8 cellular contexts compared by ENCODE assay signal in the genomic region with DNA sequence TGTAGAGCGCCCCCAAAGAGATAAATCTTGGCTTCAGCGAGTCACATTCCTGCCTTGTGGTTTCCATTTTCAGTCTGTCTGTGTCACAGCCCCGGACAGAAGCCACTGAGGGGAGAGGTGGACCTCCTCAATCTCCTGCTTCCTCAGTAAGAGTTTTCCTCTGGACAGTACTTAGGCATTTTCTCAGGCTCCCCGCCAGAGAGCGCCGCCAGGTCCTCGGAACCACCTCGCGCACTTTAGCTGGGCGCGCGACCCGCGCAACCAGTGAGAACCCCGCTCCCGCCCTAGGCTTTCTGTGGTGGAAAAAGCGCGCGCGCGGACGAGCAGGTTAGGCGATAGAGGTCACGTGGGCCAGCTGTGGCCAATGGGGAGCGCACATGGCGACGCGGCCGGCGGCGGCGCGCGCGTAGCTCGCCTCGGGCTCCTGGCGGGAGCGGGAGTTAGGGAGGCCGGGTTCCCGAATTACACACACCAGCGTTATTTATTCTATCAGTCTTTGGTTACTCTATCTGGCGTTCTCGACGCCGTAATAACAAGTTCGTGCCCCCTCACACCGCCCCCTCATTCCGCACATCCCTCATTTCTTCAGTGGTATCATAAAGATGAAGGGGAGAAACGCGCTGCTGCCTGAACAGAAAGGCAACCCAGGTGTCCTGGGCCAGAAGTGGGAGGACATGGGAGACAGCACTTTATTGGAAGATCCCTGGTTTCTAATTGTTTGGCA. TPM values are rescaled to one million over a fixed set of nuclear protein-coding genes. Genes with fewer than 3 reads are reported as not detected.
A peak's percentile ranks its signal among the peaks of the same experiment; 100 is the strongest.
DNase-seq lines count a peak whose midpoint lies in the region; ATAC-seq and TF ChIP-seq lines count a peak whose summit lies in the region.

No MANE protein-coding gene starts in this region.

- H3K9ac ChIP-seq in DND-41 (ENCODE audit: low read depth, low read length) = peak overlapping the region; percentile 66

- no peaks in the 10 kb centered on the region for H3K27me3 Mint-ChIP-seq in activated T-cell treated with anti-CD3 and anti-CD28 coated beads, Interleukin-2, amount 50 U/mL, for 4 hours (ENCODE audit: low read depth)

- H3K4me1 Mint-ChIP-seq in activated T-cell treated with anti-CD3 and anti-CD28 coated beads, Interleukin-2, amount 50 U/mL, for 4 hours (ENCODE audit: low read depth) = peaks cover 16% of the 10 kb centered on the region

- no TSS peak for BruUV-seq in PC-9 (replicated peaks; lab: Mats Ljungman, UMichigan)

- TF ChIP-seq CTCF in DND-41 (IDR thresholded peaks at IDR 0.05; ENCODE audit: borderline replicate concordance, extremely low read depth, low read length, poor library complexity, severe bottlenecking) (peak; percentile 77), PC-9 (conservative IDR thresholded peaks at IDR 0.05) (peak; percentile 65)

- no peaks in the 10 kb centered on the region for H3K36me3 ChIP-seq in DND-41 (ENCODE audit: insufficient read depth, low read length)
- H3K36me3 ChIP-seq in PC-9 (ENCODE audit: low read depth) = no peaks in the 10 kb centered on the region
- no peaks in the 10 kb centered on the region for H3K36me3 ChIP-seq in muscle layer of duodenum (ENCODE audit: control insufficient read depth in 1 of 2, insufficient read depth in 2 of 2, low read length in 2 of 2)

- H3K4me2 ChIP-seq in DND-41 (ENCODE audit: insufficient read depth, low read length) (peak overlapping the region; percentile 75), PC-9 (peak overlapping the region; percentile 95)

- H3K9me3 ChIP-seq in DND-41 (ENCODE audit: insufficient read depth, low read length, severe bottlenecking) (no peaks in the 10 kb centered on the region), PC-9 (ENCODE audit: insufficient read depth, low read depth) (no peaks in the 10 kb centered on the region), muscle layer of duodenum (ENCODE audit: control insufficient read depth in 1 of 2, low read length in 2 of 2) (no peaks in the 10 kb centered on the region)

- POLR2A ChIA-PET in PC-9 (lab: Charles Lee; ENCODE audit: unreplicated experiment) = interaction anchor here (0.5 to 0.8 kb wide), 10 partner anchors 12 to 944 kb away, joined by 3 to 6 read pairs (median 4); no protein-coding TSS in a partner anchor

- H3K9me2 ChIP-seq in PC-9 (ENCODE audit: insufficient read depth) = no peaks in the 10 kb centered on the region

- DNase-seq in DND-41 = peak; percentile 99
- DNase-seq in KG1 (lab: John Stamatoyannopoulos, UW) = peak; percentile 94
- DNase-seq in PC-9 = peak; percentile 94 to 98
- peak; percentile 97 for DNase-seq in activated T-cell treated with anti-CD3 and anti-CD28 coated beads, Interleukin-2, amount 50 U/mL, for 4 hours
- peak; percentile 95 for DNase-seq in stimulated activated CD8-positive, alpha-beta memory T cell treated with anti-CD3 and anti-CD28 coated beads, Interleukin-7, amount 100 ng/mL, for 24 hours (ENCODE audit: low read depth)

- intact Hi-C loops in PC-9 (cut with micrococcal nuclease; ENCODE audit: unreplicated experiment) = loop anchor here (1.0 to 5.0 kb wide), 6 partner anchors 20 to 334 kb away; a partner anchor contains a TSS

- H2AFZ ChIP-seq in DND-41 (ENCODE audit: low read depth, low read length) (peak overlapping the region; percentile 89), PC-9 (peak overlapping the region; percentile 100)

- no peaks in the 10 kb centered on the region for H4K20me1 ChIP-seq in DND-41 (ENCODE audit: insufficient read depth, low read length)
- no peaks in the 10 kb centered on the region for H4K20me1 ChIP-seq in PC-9 (ENCODE audit: insufficient read depth)

- no peaks in the 10 kb centered on the region for H3K36me3 Mint-ChIP-seq in activated T-cell treated with anti-CD3 and anti-CD28 coated beads, Interleukin-2, amount 50 U/mL, for 4 hours (ENCODE audit: insufficient read depth)

- H3K4me1 ChIP-seq in DND-41 (ENCODE audit: insufficient read depth, low read length) (peaks cover 17% of the 10 kb centered on the region), PC-9 (replicated peaks; ENCODE audit: insufficient read depth) (peaks cover 45% of the 10 kb centered on the region), muscle layer of duodenum (ENCODE audit: control insufficient read depth in 1 of 2, insufficient read depth in 2 of 2, low read length in 2 of 2) (peaks cover 0 to 4% of the 10 kb centered on the region in 2 donors)

- H3K79me2 ChIP-seq in DND-41 (ENCODE audit: insufficient read depth, low read length) (no peaks in the 10 kb centered on the region), PC-9 (ENCODE audit: low read depth) (no peaks in the 10 kb centered on the region)

- CTCF ChIA-PET in PC-9 (lab: Charles Lee) = interaction anchor here (0.6 to 0.7 kb wide), 2 partner anchors 135 to 336 kb away, joined by 3 read pairs; no protein-coding TSS in a partner anchor

- peak; percentile 93 for ATAC-seq in DND-41 (ENCODE audit: insufficient read depth, low read depth)
- peak; percentile 85 for ATAC-seq in GM21723 (IDR thresholded peaks at IDR 0.05; ENCODE audit: unreplicated experiment)
- peak; percentile 96 to 98 for ATAC-seq in activated T-cell treated with anti-CD3 and anti-CD28 coated beads, Interleukin-2, amount 50 U/mL, for 4 hours
- peak; percentile 99 for ATAC-seq in esophagus mucosa

- H3K27ac ChIP-seq in DND-41 (ENCODE audit: low read length) (peak overlapping the region; percentile 90), PC-9 (peak overlapping the region; percentile 81), muscle layer of duodenum (ENCODE audit: low read length) (peak overlapping the region; percentile 92)

- H3K27me3 ChIP-seq in DND-41 (ENCODE audit: insufficient read depth, low read length, poor library complexity) = no peaks in the 10 kb centered on the region
- H3K27me3 ChIP-seq in PC-9 (ENCODE audit: insufficient read depth, low read depth) = no peaks in the 10 kb centered on the region
- H3K27me3 ChIP-seq in muscle layer of duodenum (ENCODE audit: low read depth, low read length) = no peaks in the 10 kb centered on the region

- H3K4me3 ChIP-seq in DND-41 (ENCODE audit: low read depth in 1 of 2, low read length in 2 of 2) (peak overlapping the region; percentile 22 to 58), PC-9 (peak overlapping the region; percentile 75), muscle layer of duodenum (ENCODE audit: low read depth in 1 of 2, low read length in 2 of 2) (peak overlapping the region; percentile 52 to 84)

- peak overlapping the region; percentile 89 for H3K4me3 Mint-ChIP-seq in activated T-cell treated with anti-CD3 and anti-CD28 coated beads, Interleukin-2, amount 50 U/mL, for 4 hours

- peaks cover 29% of the 10 kb centered on the region for H3F3A ChIP-seq in PC-9 (ENCODE audit: insufficient read depth, low read depth)

- H3K9me3 Mint-ChIP-seq in activated T-cell treated with anti-CD3 and anti-CD28 coated beads, Interleukin-2, amount 50 U/mL, for 4 hours = no peaks in the 10 kb centered on the region

RNA-seq across cellular contexts. Expression of a gene that starts 19.4 kb away (rescaled TPM):
- total RNA-seq in PC-9 (2021) = not detected in 2 replicates
- under 1 TPM in 2 of 3 donors, not detected in 1; 0.16 to 0.19 TPM for total RNA-seq in activated T-cell treated with anti-CD3 and anti-CD28 coated beads, Interleukin-2, amount 50 U/mL, for 4 hours
- total RNA-seq in esophagus mucosa = not detected

RNA-seq across cellular contexts. Expression of a gene that starts 19.5 kb away (rescaled TPM):
- total RNA-seq in PC-9 (2021) (34.2 and 42.5 TPM in 2 replicates), esophagus mucosa (23.1 TPM)
- total RNA-seq in activated T-cell treated with anti-CD3 and anti-CD28 coated beads, Interleukin-2, amount 50 U/mL, for 4 hours = 10 to 100 TPM; 41.7 to 47.4 (median 44.6) TPM

RNA-seq across cellular contexts. Expression of a gene that starts 35.8 kb away (rescaled TPM):
- 0.57 and 0.83 TPM in 2 replicates for total RNA-seq in PC-9 (2021)
- total RNA-seq in activated T-cell treated with anti-CD3 and anti-CD28 coated beads, Interleukin-2, amount 50 U/mL, for 4 hours = 1 to 10 TPM in 2 of 3 donors, under 1 TPM in 1; 0.45 to 4.9 (median 1.7) TPM
- 2.1 TPM for total RNA-seq in esophagus mucosa

Comparison
In these comparisons a context has a peak if more than half of its experiments do, and no peak if none do; other contexts are left out.
1. Peak in every context shown above with its lines: DNase-seq, ATAC-seq, H3K4me3 ChIP-seq and H3K27ac ChIP-seq.